ENCODE assay signal across 18 cellular contexts in the genomic region with DNA sequence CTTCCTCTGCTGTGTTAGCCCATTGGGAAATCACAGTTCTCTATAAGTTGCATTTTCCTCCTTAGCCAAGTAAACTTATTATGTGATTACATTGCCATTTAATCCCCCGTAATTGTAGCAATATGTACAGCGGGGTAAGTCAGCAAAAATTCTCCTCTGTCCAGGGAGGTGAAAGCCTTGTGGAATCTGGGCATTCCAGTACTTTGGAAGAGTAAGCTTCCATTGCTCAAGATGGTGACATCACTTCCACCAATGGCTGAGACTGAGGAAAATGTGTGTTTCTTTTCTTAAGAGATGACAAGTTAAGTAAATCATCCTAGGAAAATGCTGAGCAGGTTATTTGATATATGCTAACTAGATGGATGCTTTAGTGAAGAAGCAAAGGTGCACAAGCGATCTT.
"Had no signal": no experiment of that assay in that cellular context is flagged by ENCODE, and none has a peak within 500 bp of the region (broad histone marks: within the 10 kb centered on the region; RNA-seq: fewer than 3 reads in every experiment).

No MANE protein-coding gene starts in this region.

- H3K4me1 ChIP-seq: adrenal gland, foreskin keratinocyte, upper lobe of right lung had no signal

- H3K27ac ChIP-seq: adrenal gland, foreskin keratinocyte, sigmoid colon, stomach, thoracic aorta, upper lobe of right lung had no signal

- H3K4me2 ChIP-seq: SK-N-SH had no signal

- H3K27me3 ChIP-seq: adrenal gland, foreskin keratinocyte, sigmoid colon, stomach, upper lobe of right lung had no signal

- H3K9me3 ChIP-seq: adrenal gland, sigmoid colon, SK-N-SH, stomach, thoracic aorta, upper lobe of right lung had no signal

- H3K36me3 ChIP-seq: adrenal gland, sigmoid colon, stomach, thoracic aorta, upper lobe of right lung had no signal

- ATAC-seq: activated T-cell treated with anti-CD3 and anti-CD28 coated beads, Interleukin-2, amount 50 U/mL, for 4 hours; foreskin keratinocyte; upper lobe of right lung had no signal

- DNase-seq: activated CD4-positive, alpha-beta memory T cell treated with anti-CD3 and anti-CD28 coated beads, Interleukin-2, amount 10 ng/mL, durations not matched to agents 7 days and 5 days; activated CD4-positive, alpha-beta T cell treated with anti-CD3 and anti-CD28 coated beads for 4 hours; activated effector memory CD4-positive, alpha-beta T cell treated with Interleukin-2 at 50 U/mL for 16 hours; activated naive CD4-positive, alpha-beta T cell treated with anti-CD3 and anti-CD28 coated beads, Interleukin-2, amount 50 U/mL, for 16 hours; activated T-cell treated with anti-CD3 and anti-CD28 coated beads, Interleukin-2, amount 50 U/mL, for 4 hours; adrenal gland; cortex of kidney; effector memory CD4-positive, alpha-beta T cell; nephron progenitor cell; sigmoid colon; SK-N-SH; stimulated activated CD4-positive, alpha-beta T cell treated with anti-CD3 and anti-CD28 coated beads, Interleukin-12 subunit alpha, Interleukin-12 subunit beta, amount 100 ng/mL, for 4 hours; stimulated activated CD4-positive, alpha-beta T cell treated with anti-CD3 and anti-CD28 coated beads, Interleukin-2, amount 100 ng/mL, for 24 hours; stomach; T-helper 1 cell; upper lobe of right lung had no signal

- H3K4me3 ChIP-seq: adrenal gland, sigmoid colon, stomach, thoracic aorta, upper lobe of right lung had no signal

- H3K9ac ChIP-seq: SK-N-SH had no signal
